8 cellular contexts compared by ENCODE assay signal in genomic region chr3:129278439-129278969, GRCh38. TPM values are rescaled to one million over a fixed set of nuclear protein-coding genes. Genes with fewer than 3 reads are reported as not detected.
A peak's percentile ranks its signal among the peaks of the same experiment; 100 is the strongest.
DNase-seq lines count a peak whose midpoint lies in the region; ATAC-seq and TF ChIP-seq lines count a peak whose summit lies in the region.

TSS of gene HMCES (plus strand) at chr3:129278870. CDS start at chr3:129279733, 863 bp downstream.

- ATAC-seq in SK-N-SH treated with all-trans-retinoic acid at 6 μM for 48 hours (peak; percentile 89), gastroesophageal sphincter (peak; percentile 97)

- peak within 1 kb of the TSS; percentile 32 for H2AK5ac ChIP-seq in neuronal stem cell (ENCODE audit: low read depth, low read length)

- H3K4me2 ChIP-seq in DOHH2 (ENCODE audit: low read length) (peak within 1 kb of the TSS; percentile 89), neuronal stem cell (ENCODE audit: insufficient read depth, low read length, poor library complexity, severe bottlenecking) (peak within 1 kb of the TSS; percentile 85)

- TF ChIP-seq EP300 in gastroesophageal sphincter (IDR thresholded peaks at IDR 0.05) = no peak

- H3K27ac ChIP-seq in DOHH2 (ENCODE audit: low read depth, low read length) = peak within 1 kb of the TSS; percentile 95
- H3K27ac ChIP-seq in gastroesophageal sphincter = peak within 1 kb of the TSS; percentile 76 to 97 (median 96)
- peak within 1 kb of the TSS; percentile 97 for H3K27ac ChIP-seq in neuronal stem cell (replicated peaks; ENCODE audit: low read length)
- peak within 1 kb of the TSS; percentile 98 for H3K27ac ChIP-seq in subcutaneous abdominal adipose tissue (ENCODE audit: low read depth, low read length)

- peaks cover 75% of the 10 kb centered on the region for H3K36me3 ChIP-seq in DOHH2 (ENCODE audit: control insufficient read depth, low read length)
- H3K36me3 ChIP-seq in gastroesophageal sphincter = peaks cover 0 to 44% of the 10 kb centered on the region in 2 donors
- peaks cover 22 to 74% of the 10 kb centered on the region in 2 donors for H3K36me3 ChIP-seq in neuronal stem cell (replicated peaks in 1 of 2; ENCODE audit: control insufficient read depth in 2 of 2, insufficient read depth in 2 of 2, low read length in 2 of 2)
- H3K36me3 ChIP-seq in subcutaneous abdominal adipose tissue (ENCODE audit: control insufficient read depth in 5 of 5, insufficient read depth in 5 of 5, low read length in 5 of 5) = peaks cover 20 to 49% (median 38%) of the 10 kb centered on the region in 5 donors

- H3K14ac ChIP-seq in neuronal stem cell (ENCODE audit: low read length) = peak within 1 kb of the TSS; percentile 28

- peak within 1 kb of the TSS; percentile 95 for H3K18ac ChIP-seq in neuronal stem cell (ENCODE audit: low read length)

- peaks cover 48% of the 10 kb centered on the region for H3K79me2 ChIP-seq in DOHH2 (ENCODE audit: control insufficient read depth, low read length)

- H4K8ac ChIP-seq in neuronal stem cell (ENCODE audit: low read depth, low read length) = no peak within 1 kb of the TSS

- peak within 1 kb of the TSS; percentile 59 for H3K23ac ChIP-seq in neuronal stem cell (ENCODE audit: low read depth, low read length, poor library complexity)

- H3K4me3 ChIP-seq in DOHH2 (ENCODE audit: low read length) (peak within 1 kb of the TSS; percentile 99), HFF-Myc (replicated peaks; ENCODE audit: low read depth, low read length) (peak within 1 kb of the TSS; percentile 92), gastroesophageal sphincter (peak within 1 kb of the TSS; percentile 75 to 87), neuronal stem cell (ENCODE audit: low read length in 2 of 2) (peak within 1 kb of the TSS; percentile 88 to 95), subcutaneous abdominal adipose tissue (ENCODE audit: low read depth in 1 of 5, low read length in 5 of 5) (peak within 1 kb of the TSS; percentile 89 to 97 (median 91))

- H3K9me3 ChIP-seq in DOHH2 (ENCODE audit: control insufficient read depth, insufficient read depth, low read length) (no peaks in the 10 kb centered on the region), gastroesophageal sphincter (no peaks in the 10 kb centered on the region), neuronal stem cell (replicated peaks in 1 of 2; ENCODE audit: control insufficient read depth in 2 of 2, insufficient read depth in 1 of 2, low read depth in 1 of 2, low read length in 2 of 2) (no peaks in the 10 kb centered on the region), subcutaneous abdominal adipose tissue (ENCODE audit: control insufficient read depth in 5 of 5, low read length in 5 of 5) (no peaks in the 10 kb centered on the region)

- WGBS in gastroesophageal sphincter (ENCODE audit: low coverage in 1 of 2), 2 donors = 0% methylated on average over 8 to 9 of the region's 44 CpGs
- no CpG with 5 or more reads among the region's 44 CpGs for whole genome bisulfite sequencing in neuronal stem cell (ENCODE audit: extremely low coverage in 2 of 2, insufficient read length in 2 of 2, insufficient replicate concordance in 1 of 2), 2 donors

- peak within 1 kb of the TSS; percentile 86 for H2BK12ac ChIP-seq in neuronal stem cell (ENCODE audit: low read length)

- H3K4ac ChIP-seq in neuronal stem cell (ENCODE audit: low read length) = peak within 1 kb of the TSS; percentile 44

- peak in 1 of 2 donors; percentile 82 for TF ChIP-seq POLR2A in gastroesophageal sphincter (IDR thresholded peaks at IDR 0.05)

- H3K27me3 ChIP-seq in DOHH2 (ENCODE audit: control insufficient read depth, low read length) (no peaks in the 10 kb centered on the region), gastroesophageal sphincter (no peaks in the 10 kb centered on the region), neuronal stem cell (ENCODE audit: control insufficient read depth in 3 of 3, insufficient read depth in 3 of 3, low read depth in 1 of 3, low read length in 3 of 3) (no peaks in the 10 kb centered on the region), subcutaneous abdominal adipose tissue (ENCODE audit: control insufficient read depth in 5 of 5, insufficient read depth in 4 of 5, low read length in 5 of 5) (no peaks in the 10 kb centered on the region)

- H4K20me1 ChIP-seq in DOHH2 (ENCODE audit: control insufficient read depth, insufficient read depth, low read depth, low read length) = peaks cover 8% of the 10 kb centered on the region

- peaks cover 51% of the 10 kb centered on the region for H3F3A ChIP-seq in DOHH2 (ENCODE audit: control insufficient read depth, insufficient read depth)

- H3K4me1 ChIP-seq in DOHH2 (ENCODE audit: control insufficient read depth, low read length) = peaks cover 79% of the 10 kb centered on the region
- peaks cover 3 to 43% (median 15%) of the 10 kb centered on the region in 3 donors for H3K4me1 ChIP-seq in gastroesophageal sphincter
- peaks cover 7% of the 10 kb centered on the region in 2 donors for H3K4me1 ChIP-seq in neuronal stem cell (ENCODE audit: control insufficient read depth in 2 of 2, insufficient read depth in 1 of 2, low read depth in 1 of 2, low read length in 2 of 2)
- H3K4me1 ChIP-seq in subcutaneous abdominal adipose tissue (ENCODE audit: control insufficient read depth in 5 of 5, insufficient read depth in 5 of 5, low read length in 5 of 5) = peaks cover 5 to 46% (median 39%) of the 10 kb centered on the region in 5 donors

- H2BK5ac ChIP-seq in neuronal stem cell (ENCODE audit: low read length) = peak within 1 kb of the TSS; percentile 83

- no peak for TF ChIP-seq CTCF in DOHH2 (IDR thresholded peaks at IDR 0.05; ENCODE audit: low read depth, low read length, poor library complexity, severe bottlenecking)
- TF ChIP-seq CTCF in HFF-Myc (IDR thresholded peaks at IDR 0.05; ENCODE audit: low read depth, low read length, missing control alignments) = no peak
- TF ChIP-seq CTCF in gastroesophageal sphincter (IDR thresholded peaks at IDR 0.05) = peak in 1 of 4 experiments; percentile 7

- H2AFZ ChIP-seq in neuronal stem cell (ENCODE audit: low read length) = peak within 1 kb of the TSS; percentile 94

- DNase-seq in HFF-Myc (ENCODE audit: extremely low read depth, low read depth) (peak; percentile 26), NCI-H1092 treated with DMSO at 0.1 percent for 48 hours (lab: John Stamatoyannopoulos, UW) (peak; percentile 89), neuronal stem cell (ENCODE audit: low spot score) (peak; percentile 90)
- DNase-seq in activated naive CD4-positive, alpha-beta T cell treated with anti-CD3 and anti-CD28 coated beads, Interleukin-2, amount 50 U/mL, for 16 hours = peak; percentile 96

- H2BK120ac ChIP-seq in neuronal stem cell (ENCODE audit: low read depth, low read length) = peak within 1 kb of the TSS; percentile 89

- peak within 1 kb of the TSS; percentile 60 for H2BK15ac ChIP-seq in neuronal stem cell (ENCODE audit: low read length)

- peaks cover 2% of the 10 kb centered on the region for H3K79me1 ChIP-seq in neuronal stem cell (ENCODE audit: low read depth, low read length)

- H3K9me2 ChIP-seq in DOHH2 (replicated peaks; ENCODE audit: control insufficient read depth, low read length) = no peaks in the 10 kb centered on the region

- H3K9ac ChIP-seq in neuronal stem cell (ENCODE audit: low read depth, low read length, poor library complexity) (peak within 1 kb of the TSS; percentile 91), subcutaneous abdominal adipose tissue (ENCODE audit: low read length in 5 of 5) (peak within 1 kb of the TSS; percentile 89 to 96 (median 93))

- no peak within 1 kb of the TSS for H4K91ac ChIP-seq in neuronal stem cell (ENCODE audit: low read depth, low read length, poor library complexity)

TF ChIP-seq in SK-N-SH treated with all-trans-retinoic acid at 6 μM for 48 hours, 23 proteins besides CTCF, POLR2A, EP300 and RAD21:
- TF ChIP-seq ZNF70 (CRISPR knock-in tag; IDR thresholded peaks at IDR 0.05) (peak; percentile 57; the same call in 1 of the 2 replicates), TSHZ2 (CRISPR knock-in tag; IDR thresholded peaks at IDR 0.05) (peak; percentile 42; the same call in 1 of the 2 replicates), OSR1 (CRISPR knock-in tag; IDR thresholded peaks at IDR 0.05) (no peak), ZNF565 (CRISPR knock-in tag; conservative IDR thresholded peaks at IDR 0.05; ENCODE audit: low read depth) (no peak), ZFP3 (CRISPR knock-in tag; IDR thresholded peaks at IDR 0.05) (0 out of 2 replicates have a peak, but pooled peaks have one; percentile 23)

RNA-seq across cellular contexts. Expression of gene HMCES, which starts in this region (rescaled TPM):
- 10 to 100 TPM; 25.3 to 35.7 (median 30.2) TPM for total RNA-seq in gastroesophageal sphincter
- 26.8 TPM for polyA plus RNA-seq in neuronal stem cell (2013, experiment 1 of 2)
- 25.4 TPM for polyA plus RNA-seq in neuronal stem cell (2013, experiment 2 of 2)

Comparison
In these comparisons a context has a peak if more than half of its experiments do, and no peak if none do; other contexts are left out.
1. Peak in every context shown above with its lines: DNase-seq, ATAC-seq, H3K4me3 ChIP-seq and H3K27ac ChIP-seq.
2. DNase-seq: peak in every context shown above with its lines; median percentile 96 in activated naive CD4-positive, alpha-beta T cell treated with anti-CD3 and anti-CD28 coated beads, Interleukin-2, amount 50 U/mL, for 16 hours; 90 in neuronal stem cell; 89 in NCI-H1092 treated with DMSO at 0.1 percent for 48 hours; 26 in HFF-Myc.